ENCODE assay signal across 26 cellular contexts in the genomic region with DNA sequence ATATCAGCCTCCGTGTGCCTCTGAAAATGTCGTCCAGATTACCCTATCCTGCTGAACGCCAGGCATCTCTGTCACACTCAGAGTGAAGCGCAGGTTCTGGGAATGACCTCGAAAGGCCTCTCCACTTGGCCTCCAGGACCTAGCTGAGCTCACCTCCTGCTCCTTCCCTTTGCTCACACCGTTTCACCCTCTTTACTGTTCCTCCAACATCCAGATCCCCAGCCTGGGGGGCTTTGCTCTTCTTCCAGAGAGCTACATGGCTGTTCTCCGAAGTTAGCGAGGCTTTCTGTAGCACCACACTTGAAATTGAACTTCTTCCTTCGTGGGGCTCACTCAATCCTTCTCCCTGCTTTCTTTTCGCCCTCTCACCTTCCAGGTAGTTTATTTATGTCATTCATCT. TPM values are rescaled to one million over a fixed set of nuclear protein-coding genes. Genes with fewer than 3 reads are reported as not detected.
A peak's percentile ranks its signal among the peaks of the same experiment; 100 is the strongest.
DNase-seq lines count a peak whose midpoint lies in the region; ATAC-seq and TF ChIP-seq lines count a peak whose summit lies in the region.
"Had no signal": no experiment of that assay in that cellular context is flagged by ENCODE, and none has a peak within 500 bp of the region (broad histone marks: within the 10 kb centered on the region; RNA-seq: fewer than 3 reads in every experiment).

No MANE protein-coding gene starts in this region.

- peaks cover 9% of the 10 kb centered on the region for H3K27me3 Mint-ChIP-seq in activated CD4-positive, alpha-beta T cell treated with anti-CD3 and anti-CD28 coated beads, Interleukin-2, amount 10 ng/mL, durations not matched to agents 7 days and 5 days
- peaks cover 12% of the 10 kb centered on the region for H3K27me3 Mint-ChIP-seq in WTC11 (ENCODE audit: low read depth)

- H3K9ac ChIP-seq in mesendoderm (ENCODE audit: low read length): no peak overlapping the region

- no peaks in the 10 kb centered on the region for H3K9me3 Mint-ChIP-seq in activated CD4-positive, alpha-beta T cell treated with anti-CD3 and anti-CD28 coated beads, Interleukin-2, amount 10 ng/mL, durations not matched to agents 7 days and 5 days
- H3K9me3 Mint-ChIP-seq in WTC11: no peaks in the 10 kb centered on the region
- no peaks in the 10 kb centered on the region for H3K9me3 Mint-ChIP-seq in stimulated activated effector memory CD8-positive, alpha-beta T cell treated with anti-CD3 and anti-CD28 coated beads, Interleukin-12 subunit alpha, Interleukin-12 subunit beta, amount 100 ng/mL, for 72 hours
- H3K9me3 Mint-ChIP-seq: activated naive CD8-positive, alpha-beta T cell treated with anti-CD3 and anti-CD28 coated beads, Interleukin-2, amount 50 U/mL, for 24 hours; stimulated activated naive CD8-positive, alpha-beta T cell treated with anti-CD3 and anti-CD28 coated beads, Interleukin-15, Interleukin-2, amounts not matched to agents 100 ng/mL and 50 ng/mL, for 24 hours had no signal

- H3K23ac ChIP-seq in mesendoderm (ENCODE audit: low read length): no peak overlapping the region

- H3K4me3 ChIP-seq in mesendoderm (ENCODE audit: low read length) (no peak overlapping the region), hepatocyte (no peak overlapping the region)
- H3K4me3 ChIP-seq: esophagus squamous epithelium, GM12878, heart right ventricle, lower lobe of right lung, mucosa of descending colon, pancreas, PC-9, thoracic aorta, uterus had no signal

- H2AK5ac ChIP-seq in mesendoderm (ENCODE audit: low read length): no peak overlapping the region

- H4K5ac ChIP-seq in mesendoderm (ENCODE audit: low read length): no peak overlapping the region

- H3K9me3 ChIP-seq in hepatocyte (ENCODE audit: low read depth): no peaks in the 10 kb centered on the region
- H3K9me3 ChIP-seq: esophagus squamous epithelium, heart right ventricle, lower lobe of right lung, mucosa of descending colon, pancreas, thoracic aorta, uterus had no signal

- no peak overlapping the region for H2BK120ac ChIP-seq in mesendoderm (ENCODE audit: low read depth, low read length)

- no peaks in the 10 kb centered on the region for H4K20me1 ChIP-seq in hepatocyte (ENCODE audit: insufficient read depth, poor library complexity, severe bottlenecking)

- no peak overlapping the region for H3K18ac ChIP-seq in mesendoderm (ENCODE audit: low read length)

- H3K9me2 ChIP-seq in hepatocyte (replicated peaks; ENCODE audit: insufficient read depth): no peaks in the 10 kb centered on the region

- WGBS in mesendoderm (ENCODE audit: extremely low coverage, insufficient coverage, low lambda C conversion rate): no CpG with 5 or more reads among the region's 10 CpGs
- WGBS in hepatocyte (ENCODE audit: low lambda C conversion rate, missing lambda C conversion rate): 93% methylated on average over 10 of the region's 10 CpGs

- no peak for DNase-seq in activated CD4-positive, alpha-beta T cell treated with anti-CD3 and anti-CD28 coated beads, Interleukin-2, amount 10 ng/mL, durations not matched to agents 7 days and 5 days
- no peak for DNase-seq in activated CD4-positive, alpha-beta T cell treated with anti-CD3 and anti-CD28 coated beads for 1 hour
- peak; percentile 5 for DNase-seq in WTC11 (ENCODE audit: low spot score)
- no peak for DNase-seq in mesendoderm
- DNase-seq in stimulated activated effector memory CD8-positive, alpha-beta T cell treated with anti-CD3 and anti-CD28 coated beads, Interleukin-12 subunit alpha, Interleukin-12 subunit beta, amount 100 ng/mL, for 72 hours (ENCODE audit: low spot score in 2 of 2): no peak
- DNase-seq in activated naive CD4-positive, alpha-beta T cell treated with anti-CD3 and anti-CD28 coated beads, Interleukin-2, amount 50 U/mL, for 16 hours: no peak
- DNase-seq in hepatocyte (ENCODE audit: low spot score): no peak
- DNase-seq in ureter (ENCODE audit: low spot score): no peak
- DNase-seq: cortex of kidney, esophagus squamous epithelium, foreskin keratinocyte, HCEC 1CT, NCI-H1436 treated with DMSO at 0.1 percent for 48 hours, NCI-H2081 treated with DMSO at 0.1 percent for 48 hours, NCI-H2227 treated with DMSO at 0.1 percent for 48 hours had no signal

- H3K4me1 ChIP-seq in mesendoderm (ENCODE audit: control insufficient read depth, low read depth, low read length) (no peaks in the 10 kb centered on the region), hepatocyte (ENCODE audit: insufficient read depth) (no peaks in the 10 kb centered on the region)
- H3K4me1 ChIP-seq: foreskin keratinocyte, pancreas, uterus had no signal

- H3K56ac ChIP-seq in mesendoderm (ENCODE audit: low read length): peak overlapping the region; percentile 62

- H3K36me3 ChIP-seq in mesendoderm (ENCODE audit: control insufficient read depth, insufficient read depth, low read length): no peaks in the 10 kb centered on the region
- H3K36me3 ChIP-seq in hepatocyte (replicated peaks; ENCODE audit: insufficient read depth, low read depth): no peaks in the 10 kb centered on the region
- H3K36me3 ChIP-seq: esophagus squamous epithelium, heart right ventricle, lower lobe of right lung, pancreas, thoracic aorta, uterus had no signal

- H3K4ac ChIP-seq in mesendoderm (ENCODE audit: low read depth, low read length): no peak overlapping the region

- TF ChIP-seq CTCF in WTC11 (IDR thresholded peaks at IDR 0.05) (no peak), hepatocyte (IDR thresholded peaks at IDR 0.05; ENCODE audit: poor library complexity) (no peak)

- H3K79me1 ChIP-seq in mesendoderm (ENCODE audit: low read length): no peaks in the 10 kb centered on the region

- H3K79me2 ChIP-seq in mesendoderm (ENCODE audit: control insufficient read depth, insufficient read depth, low read length) (no peaks in the 10 kb centered on the region), hepatocyte (no peaks in the 10 kb centered on the region)

- H2BK15ac ChIP-seq in mesendoderm (replicated peaks; ENCODE audit: low read depth): no peak overlapping the region

- no peak overlapping the region for H2BK5ac ChIP-seq in mesendoderm (ENCODE audit: low read length)

- H3K36me3 Mint-ChIP-seq in activated CD4-positive, alpha-beta T cell treated with anti-CD3 and anti-CD28 coated beads, Interleukin-2, amount 10 ng/mL, durations not matched to agents 7 days and 5 days (ENCODE audit: low read depth): no peaks in the 10 kb centered on the region
- H3K36me3 Mint-ChIP-seq in WTC11: no peaks in the 10 kb centered on the region
- no peaks in the 10 kb centered on the region for H3K36me3 Mint-ChIP-seq in stimulated activated effector memory CD8-positive, alpha-beta T cell treated with anti-CD3 and anti-CD28 coated beads, Interleukin-12 subunit alpha, Interleukin-12 subunit beta, amount 100 ng/mL, for 72 hours

- H3K4me1 Mint-ChIP-seq in activated CD4-positive, alpha-beta T cell treated with anti-CD3 and anti-CD28 coated beads, Interleukin-2, amount 10 ng/mL, durations not matched to agents 7 days and 5 days: peaks cover 22% of the 10 kb centered on the region
- peaks cover 15% of the 10 kb centered on the region for H3K4me1 Mint-ChIP-seq in WTC11
- peaks cover 26% of the 10 kb centered on the region for H3K4me1 Mint-ChIP-seq in stimulated activated effector memory CD8-positive, alpha-beta T cell treated with anti-CD3 and anti-CD28 coated beads, Interleukin-12 subunit alpha, Interleukin-12 subunit beta, amount 100 ng/mL, for 72 hours

- H3K27ac Mint-ChIP-seq in activated CD4-positive, alpha-beta T cell treated with anti-CD3 and anti-CD28 coated beads, Interleukin-2, amount 10 ng/mL, durations not matched to agents 7 days and 5 days: peak overlapping the region; percentile 48
- H3K27ac Mint-ChIP-seq in WTC11: no peak overlapping the region
- H3K27ac Mint-ChIP-seq in stimulated activated effector memory CD8-positive, alpha-beta T cell treated with anti-CD3 and anti-CD28 coated beads, Interleukin-12 subunit alpha, Interleukin-12 subunit beta, amount 100 ng/mL, for 72 hours: peak overlapping the region; percentile 91
- H3K27ac Mint-ChIP-seq: activated naive CD8-positive, alpha-beta T cell treated with anti-CD3 and anti-CD28 coated beads, Interleukin-2, amount 50 U/mL, for 24 hours had no signal

- no peak overlapping the region for H3K4me3 Mint-ChIP-seq in activated CD4-positive, alpha-beta T cell treated with anti-CD3 and anti-CD28 coated beads, Interleukin-2, amount 10 ng/mL, durations not matched to agents 7 days and 5 days
- H3K4me3 Mint-ChIP-seq in WTC11: no peak overlapping the region
- H3K4me3 Mint-ChIP-seq in stimulated activated effector memory CD8-positive, alpha-beta T cell treated with anti-CD3 and anti-CD28 coated beads, Interleukin-12 subunit alpha, Interleukin-12 subunit beta, amount 100 ng/mL, for 72 hours: peak overlapping the region; percentile 52
- H3K4me3 Mint-ChIP-seq: activated naive CD8-positive, alpha-beta T cell treated with anti-CD3 and anti-CD28 coated beads, Interleukin-2, amount 50 U/mL, for 24 hours; nephron; stimulated activated naive CD8-positive, alpha-beta T cell treated with anti-CD3 and anti-CD28 coated beads, Interleukin-15, Interleukin-2, amounts not matched to agents 100 ng/mL and 50 ng/mL, for 24 hours had no signal

- CTCF ChIA-PET in activated CD4-positive, alpha-beta T cell treated with anti-CD3 and anti-CD28 coated beads, Interleukin-2, amount 10 ng/mL, durations not matched to agents 7 days and 5 days (lab: Charles Lee): interaction anchor here (1.0 to 1.6 kb wide), 2 partner anchors 9 to 16 kb away, joined by 3 to 6 read pairs; no protein-coding TSS in a partner anchor
- CTCF ChIA-PET in WTC11 (lab: Charles Lee): interaction anchor here (0.6 to 1.5 kb wide), 4 partner anchors 10 to 227 kb away, joined by 4 to 6 read pairs (median 4); no protein-coding TSS in a partner anchor

- no peaks in the 10 kb centered on the region for H3K27me3 ChIP-seq in mesendoderm (ENCODE audit: insufficient read depth, low read length, poor library complexity)
- no peaks in the 10 kb centered on the region for H3K27me3 ChIP-seq in hepatocyte
- H3K27me3 ChIP-seq: foreskin keratinocyte, pancreas, uterus had no signal

- H2AFZ ChIP-seq in hepatocyte: no peak overlapping the region
- H2AFZ ChIP-seq: PC-9 had no signal

- POLR2A ChIA-PET in activated CD4-positive, alpha-beta T cell treated with anti-CD3 and anti-CD28 coated beads, Interleukin-2, amount 10 ng/mL, durations not matched to agents 7 days and 5 days (lab: Charles Lee): no interaction called here
- POLR2A ChIA-PET in WTC11 (lab: Charles Lee): no interaction called here

- no peak for ATAC-seq in WTC11
- ATAC-seq in stimulated activated effector memory CD8-positive, alpha-beta T cell treated with anti-CD3 and anti-CD28 coated beads, Interleukin-12 subunit alpha, Interleukin-12 subunit beta, amount 100 ng/mL, for 72 hours: no peak

- no peak overlapping the region for H3K4me2 ChIP-seq in mesendoderm (ENCODE audit: low read length)
- H3K4me2 ChIP-seq in hepatocyte: no peak overlapping the region
- H3K4me2 ChIP-seq: PC-9 had no signal

- H3K27ac ChIP-seq in mesendoderm (ENCODE audit: low read depth, low read length) (no peak overlapping the region), hepatocyte (no peak overlapping the region)
- H3K27ac ChIP-seq: esophagus squamous epithelium, foreskin keratinocyte, heart right ventricle, lower lobe of right lung, pancreas, PC-9, thoracic aorta, uterus had no signal

- no peak overlapping the region for H4K8ac ChIP-seq in mesendoderm (ENCODE audit: low read depth, low read length)

RNA-seq across cellular contexts. Expression of a gene that starts 27.9 kb away (rescaled TPM):
- total RNA-seq in activated CD4-positive, alpha-beta T cell treated with anti-CD3 and anti-CD28 coated beads, Interleukin-2, amount 10 ng/mL, durations not matched to agents 7 days and 5 days: 1 to 10 TPM; 1.6 to 2.4 TPM
- total RNA-seq in WTC11 (2021) (4.6 to 6.0 TPM (median 5.1 TPM) in 3 replicates), hepatocyte (3.7 and 3.9 TPM in 2 replicates), ureter (11.1 TPM)
- 9.1 TPM for polyA plus RNA-seq in mesendoderm (2013, experiment 1 of 2)
- 9.3 TPM for polyA plus RNA-seq in mesendoderm (2013, experiment 2 of 2)
- polyA plus RNA-seq in hepatocyte: 3.3 and 7.1 TPM in 2 replicates

RNA-seq across cellular contexts. Expression of a gene that starts 52.4 kb away (rescaled TPM):
- total RNA-seq in activated CD4-positive, alpha-beta T cell treated with anti-CD3 and anti-CD28 coated beads, Interleukin-2, amount 10 ng/mL, durations not matched to agents 7 days and 5 days: 1 to 10 TPM; 1.4 to 1.6 TPM
- 20.9 to 30.0 TPM (median 23.1 TPM) in 3 replicates for total RNA-seq in WTC11 (2021)
- 9.3 TPM for polyA plus RNA-seq in mesendoderm (2013, experiment 1 of 2)
- polyA plus RNA-seq in mesendoderm (2013, experiment 2 of 2): 9.6 TPM
- 0.17 and 0.20 TPM in 2 replicates for total RNA-seq in hepatocyte
- 0.40 TPM in 1 of 2 replicates, not detected in the other for polyA plus RNA-seq in hepatocyte
- 8.6 TPM for total RNA-seq in ureter
- total RNA-seq: PC-9 had no signal
- polyA plus RNA-seq: GM12878 had no signal
